ENCODE assay signal across 8 cellular contexts in genomic region chr9:99819484-99820329, GRCh38. TPM values are rescaled to one million over a fixed set of nuclear protein-coding genes. Genes with fewer than 3 reads are reported as not detected.
DNase-seq lines count a peak whose midpoint lies in the region; ATAC-seq, FAIRE-seq and TF ChIP-seq lines count a peak whose summit lies in the region.

No MANE protein-coding gene starts in this region.

- H3K4me1 Mint-ChIP-seq in activated naive CD8-positive, alpha-beta T cell treated with anti-CD3 and anti-CD28 coated beads for 36 hours = peaks cover 48% of the 10 kb centered on the region

- TF ChIP-seq CTCF in GM12864 (IDR thresholded peaks at IDR 0.05; ENCODE audit: low read depth, low read length, missing control alignments) = no peak
- TF ChIP-seq CTCF in pancreas (IDR thresholded peaks at IDR 0.05) = no peak
- TF ChIP-seq CTCF in tibial artery (IDR thresholded peaks at IDR 0.05) = no peak

- H3K4me1 ChIP-seq in pancreas (peaks cover 0 to 8% (median 5%) of the 10 kb centered on the region in 3 donors), tibial artery (peaks cover 0 to 29% (median 13%) of the 10 kb centered on the region in 4 donors)

- H3K9me3 ChIP-seq in pancreas = no peaks in the 10 kb centered on the region
- no peaks in the 10 kb centered on the region for H3K9me3 ChIP-seq in tibial artery

- intact Hi-C loops in head of caudate nucleus (cut with DNase I) = loop anchor here (2.0 to 5.0 kb wide), 2 partner anchors 88 to 597 kb away; partner anchors contain the start of genes SEC61B and STX17
- intact Hi-C loops in pancreas (cut with DNase I) = no loop called here
- intact Hi-C loops in tibial artery (cut with DNase I; ENCODE audit: low total_unique reads) = loop anchor here (5.0 to 10.0 kb wide), 4 partner anchors 85 to 608 kb away; partner anchors contain the start of genes MSANTD3 and STX17

- no peaks in the 10 kb centered on the region for H3K27me3 Mint-ChIP-seq in activated naive CD8-positive, alpha-beta T cell treated with anti-CD3 and anti-CD28 coated beads for 36 hours

- H3K36me3 Mint-ChIP-seq in activated naive CD8-positive, alpha-beta T cell treated with anti-CD3 and anti-CD28 coated beads for 36 hours = peaks cover 8% of the 10 kb centered on the region

- DNase-seq in GM12864 (ENCODE audit: low read depth) (peak; percentile 65), NCI-H1092 (lab: John Stamatoyannopoulos, UW) (peak; percentile 94), head of caudate nucleus (peak; percentile 80 to 96 (median 92)), pancreas (peak; percentile 91 to 94 (median 93)), tibial artery (peak; percentile 94 to 98)
- peak; percentile 97 for DNase-seq in activated naive CD8-positive, alpha-beta T cell treated with anti-CD3 and anti-CD28 coated beads for 36 hours

- no peaks in the 10 kb centered on the region for H3K27me3 ChIP-seq in pancreas
- no peaks in the 10 kb centered on the region for H3K27me3 ChIP-seq in tibial artery

- H3K27ac ChIP-seq in pancreas = peak overlapping the region; percentile 84 to 97 (median 94)
- H3K27ac ChIP-seq in tibial artery = peak overlapping the region; percentile 99

- ATAC-seq in HG02610 (IDR thresholded peaks at IDR 0.05; ENCODE audit: unreplicated experiment) (peak; percentile 48), SK-N-SH treated with all-trans-retinoic acid at 6 μM for 48 hours (peak; percentile 52), pancreas (peak; percentile 64 to 78 (median 70))

- no peak for FAIRE-seq in pancreas (lab: Jason Lieb, UNC)

- H3K9me3 Mint-ChIP-seq in activated naive CD8-positive, alpha-beta T cell treated with anti-CD3 and anti-CD28 coated beads for 36 hours = no peaks in the 10 kb centered on the region

- H3K4me3 ChIP-seq in GM12864 (ENCODE audit: low read depth, low read length) = peak overlapping the region; percentile 91
- peak overlapping the region; percentile 75 to 84 (median 82) for H3K4me3 ChIP-seq in pancreas
- peak overlapping the region; percentile 87 to 91 for H3K4me3 ChIP-seq in tibial artery

- peak overlapping the region; percentile 96 for H3K4me3 Mint-ChIP-seq in activated naive CD8-positive, alpha-beta T cell treated with anti-CD3 and anti-CD28 coated beads for 36 hours

- H3K27ac Mint-ChIP-seq in activated naive CD8-positive, alpha-beta T cell treated with anti-CD3 and anti-CD28 coated beads for 36 hours = peak overlapping the region; percentile 98

- H3K36me3 ChIP-seq in pancreas (no peaks in the 10 kb centered on the region), tibial artery (no peaks in the 10 kb centered on the region)

- 0% methylated on average over 58 to 114 of the region's 114 CpGs for WGBS in pancreas, 2 donors

TF ChIP-seq in SK-N-SH treated with all-trans-retinoic acid at 6 μM for 48 hours, 23 proteins besides CTCF, POLR2A, EP300 and RAD21:
- peak; percentile 8; the same call in 1 of the 2 replicates for TF ChIP-seq ZNF70 (CRISPR knock-in tag; IDR thresholded peaks at IDR 0.05)
- TF ChIP-seq PPARA (CRISPR knock-in tag; IDR thresholded peaks at IDR 0.05; ENCODE audit: borderline replicate concordance) = no peak
- TF ChIP-seq ZNF8 (CRISPR knock-in tag; IDR thresholded peaks at IDR 0.05) = no peak
- TF ChIP-seq SNAI2 (CRISPR knock-in tag; IDR thresholded peaks at IDR 0.05) = no peak
- TF ChIP-seq ZFP3 (CRISPR knock-in tag; IDR thresholded peaks at IDR 0.05) = peak; percentile 51; the same call in 1 of the 2 replicates
- peak; percentile 81 for TF ChIP-seq PATZ1 (CRISPR knock-in tag; IDR thresholded peaks at IDR 0.05; ENCODE audit: borderline replicate concordance)
- TF ChIP-seq ZC3H10 (CRISPR knock-in tag; IDR thresholded peaks at IDR 0.05) = peak; percentile 82
- TF ChIP-seq ZFP30 (CRISPR knock-in tag; IDR thresholded peaks at IDR 0.05) = no peak
- TF ChIP-seq TSHZ2 (CRISPR knock-in tag; IDR thresholded peaks at IDR 0.05) = peak; percentile 40
- peak; percentile 82 for TF ChIP-seq ESRRG (CRISPR knock-in tag; IDR thresholded peaks at IDR 0.05)
- TF ChIP-seq BACH2 (CRISPR knock-in tag; IDR thresholded peaks at IDR 0.05; ENCODE audit: borderline replicate concordance) = no peak
- TF ChIP-seq GLIS3 (CRISPR knock-in tag; IDR thresholded peaks at IDR 0.05) = peak; percentile 66; the same call in 1 of the 2 replicates
- peak; percentile 68; the same call in 1 of the 2 replicates for TF ChIP-seq TOX (CRISPR knock-in tag; IDR thresholded peaks at IDR 0.05; ENCODE audit: borderline replicate concordance)
- TF ChIP-seq POU6F1 (CRISPR knock-in tag; IDR thresholded peaks at IDR 0.05; ENCODE audit: borderline replicate concordance, low read depth) = peak; percentile 77; the same call in 1 of the 2 replicates
- TF ChIP-seq CSDC2 (CRISPR knock-in tag; IDR thresholded peaks at IDR 0.05) = no peak
- TF ChIP-seq ARNTL (CRISPR knock-in tag; IDR thresholded peaks at IDR 0.05; ENCODE audit: borderline replicate concordance, low read depth) = no peak
- TF ChIP-seq ZNF565 (CRISPR knock-in tag; conservative IDR thresholded peaks at IDR 0.05; ENCODE audit: low read depth) = 0 out of 2 replicates have a peak, but pooled peaks have one; percentile 5

RNA-seq across cellular contexts. Expression of gene NR4A3, which starts 2.0 kb away (rescaled TPM):
- total RNA-seq in activated naive CD8-positive, alpha-beta T cell treated with anti-CD3 and anti-CD28 coated beads for 36 hours = 10 to 100 TPM; 35.7 to 36.9 TPM
- 1 to 10 TPM in 4 of 6 donors, under 1 TPM in 2; 0.41 to 3.1 (median 1.1) TPM for total RNA-seq in pancreas
- 1 to 10 TPM; 1.9 to 3.8 TPM for polyA plus RNA-seq in pancreas

Comparison
In these comparisons a context has a peak if more than half of its experiments do, and no peak if none do; other contexts are left out.
1. Peak in every context shown above with its lines: DNase-seq, ATAC-seq, H3K4me3 ChIP-seq and H3K27ac ChIP-seq.
2. RNA of gene NR4A3, which starts 2.0 kb away (total RNA-seq): 35.7 to 36.9 TPM in activated naive CD8-positive, alpha-beta T cell treated with anti-CD3 and anti-CD28 coated beads for 36 hours; 0.41 to 3.1 TPM in pancreas; every median in the first group is over 4 times any median in the second.
3. intact Hi-C loops: an anchor here in head of caudate nucleus (2.0 to 5.0 kb wide) and tibial artery (5.0 to 10.0 kb wide); none called in pancreas.